8 cellular contexts compared by ENCODE assay signal in genomic region chr3:112293368-112294321, GRCh38. TPM values are rescaled to one million over a fixed set of nuclear protein-coding genes. Genes with fewer than 3 reads are reported as not detected.
DNase-seq lines count a peak whose midpoint lies in the region; ATAC-seq and TF ChIP-seq lines count a peak whose summit lies in the region.

SLC9C1 (minus strand) TSS chr3:112294216; CDS start chr3:112286791, 7,425 bp downstream.

- H3K36me3 ChIP-seq in ACC112 (ENCODE audit: insufficient read depth, low read length), result no peaks in the 10 kb centered on the region
- H3K36me3 ChIP-seq in naive thymus-derived CD4-positive, alpha-beta T cell (ENCODE audit: control insufficient read depth in 2 of 3, insufficient read depth in 3 of 3, low read length in 3 of 3), result no peaks in the 10 kb centered on the region

- peaks cover 0 to 2% (median 0%) of the 10 kb centered on the region in 5 donors for H3K36me3 Mint-ChIP-seq in naive thymus-derived CD4-positive, alpha-beta T cell

- no peaks in the 10 kb centered on the region for H3K27me3 Mint-ChIP-seq in naive thymus-derived CD4-positive, alpha-beta T cell

- peak within 1 kb of the TSS; percentile 1 for H3K27ac ChIP-seq in ACC112 (ENCODE audit: low read depth, low read length)
- H3K27ac ChIP-seq in naive thymus-derived CD4-positive, alpha-beta T cell (ENCODE audit: low read depth, low read length), result no peak within 1 kb of the TSS

- H3K4me1 ChIP-seq in ACC112 (ENCODE audit: control insufficient read depth, insufficient read depth, low read length, unreplicated experiment), result peaks cover 4% of the 10 kb centered on the region
- H3K4me1 ChIP-seq in naive thymus-derived CD4-positive, alpha-beta T cell (ENCODE audit: control insufficient read depth in 2 of 2, insufficient read depth in 2 of 2, low read length in 2 of 2), result no peaks in the 10 kb centered on the region

- H3K4me1 Mint-ChIP-seq in naive thymus-derived CD4-positive, alpha-beta T cell, result peaks cover 17 to 37% (median 27%) of the 10 kb centered on the region in 7 donors

- H3K27me3 ChIP-seq in ACC112 (ENCODE audit: insufficient read depth, low read length), result no peaks in the 10 kb centered on the region
- no peaks in the 10 kb centered on the region for H3K27me3 ChIP-seq in naive thymus-derived CD4-positive, alpha-beta T cell (ENCODE audit: control insufficient read depth in 2 of 2, insufficient read depth in 2 of 2, low read length in 2 of 2)

- H3K4me3 Mint-ChIP-seq in naive thymus-derived CD4-positive, alpha-beta T cell, result peak within 1 kb of the TSS; percentile 49 to 80 (median 70)

- no peaks in the 10 kb centered on the region for H3K9me3 ChIP-seq in naive thymus-derived CD4-positive, alpha-beta T cell (ENCODE audit: control insufficient read depth in 2 of 3, low read length in 3 of 3)

- POLR2A ChIA-PET in naive thymus-derived CD4-positive, alpha-beta T cell (lab: Charles Lee), result interaction anchor here (1.3 to 2.8 kb wide), 2 partner anchors 10 to 161 kb away, joined by 3 to 10 read pairs; partner anchors contain the start of gene GCSAM

- H3K27ac Mint-ChIP-seq in naive thymus-derived CD4-positive, alpha-beta T cell, result peak within 1 kb of the TSS; percentile 4 to 83 (median 56)

- intact Hi-C loops in naive thymus-derived CD4-positive, alpha-beta T cell (cut with micrococcal nuclease), result loop anchor here (1.0 to 5.0 kb wide), 9 partner anchors 10 to 994 kb away; no protein-coding TSS in a partner anchor

- H3K9me3 Mint-ChIP-seq in naive thymus-derived CD4-positive, alpha-beta T cell, result peaks cover 0 to 3% (median 0%) of the 10 kb centered on the region in 11 donors

- peak within 1 kb of the TSS; percentile 30 for H2AFZ ChIP-seq in ACC112 (ENCODE audit: low read length, unreplicated experiment)

- H3K79me2 ChIP-seq in ACC112 (ENCODE audit: control insufficient read depth, insufficient read depth, low read length, unreplicated experiment), result no peaks in the 10 kb centered on the region

- H3K4me3 ChIP-seq in ACC112 (ENCODE audit: low read depth, low read length) (peak within 1 kb of the TSS; percentile 74), GM12864 (ENCODE audit: low read depth, low read length) (peak within 1 kb of the TSS; percentile 52), fibroblast of mammary gland (ENCODE audit: control insufficient read depth, low read depth, low read length) (peak within 1 kb of the TSS; percentile 27)
- H3K4me3 ChIP-seq in naive thymus-derived CD4-positive, alpha-beta T cell (ENCODE audit: low read length), result peak within 1 kb of the TSS; percentile 25

- CTCF ChIA-PET in naive thymus-derived CD4-positive, alpha-beta T cell (lab: Charles Lee), result interaction anchor here (0.5 to 4.8 kb wide), 30 partner anchors 9 to 722 kb away, joined by 3 to 36 read pairs (median 4); partner anchors contain the start of genes BTLA and CD200

- DNase-seq in GM12864 (ENCODE audit: low read depth), result peak; percentile 67
- DNase-seq in NCI-H226, result peak; percentile 73
- peak; percentile 19 for DNase-seq in activated CD8-positive, alpha-beta memory T cell treated with anti-CD3 and anti-CD28 coated beads, Interleukin-2, amount 50 U/mL, for 1 hour (ENCODE audit: extremely low read depth)
- peak; percentile 80 for DNase-seq in fibroblast of mammary gland (ENCODE audit: low read depth)
- DNase-seq in naive thymus-derived CD4-positive, alpha-beta T cell, result peak in 7 of 9 donors; percentile 32 to 66 (median 49)
- no peak for DNase-seq in T-helper 9 cell

- TF ChIP-seq CTCF in GM12864 (IDR thresholded peaks at IDR 0.05; ENCODE audit: low read depth, low read length, missing control alignments) (peak; percentile 65), fibroblast of mammary gland (conservative IDR thresholded peaks at IDR 0.05; ENCODE audit: control insufficient read depth, insufficient read depth, low read depth, low read length) (peak; percentile 77)

- ATAC-seq in HG03108 (IDR thresholded peaks at IDR 0.05; ENCODE audit: unreplicated experiment), result peak; percentile 48
- ATAC-seq in naive thymus-derived CD4-positive, alpha-beta T cell, result peak; percentile 84

RNA-seq across cellular contexts. Expression of gene SLC9C1, which starts in this region (rescaled TPM):
- not detected for total RNA-seq in naive thymus-derived CD4-positive, alpha-beta T cell
- under 1 TPM in 1 of 2 donors, not detected in 1; 0.08 TPM for polyA plus RNA-seq in naive thymus-derived CD4-positive, alpha-beta T cell

Comparison
In these comparisons a context has a peak if more than half of its experiments do, and no peak if none do; other contexts are left out.
1. Peak in DNase-seq, ATAC-seq and H3K4me3 ChIP-seq in naive thymus-derived CD4-positive, alpha-beta T cell; RNA of the gene not detected or under 1 TPM.